ENCODE assay signal across 15 cellular contexts in the genomic region with DNA sequence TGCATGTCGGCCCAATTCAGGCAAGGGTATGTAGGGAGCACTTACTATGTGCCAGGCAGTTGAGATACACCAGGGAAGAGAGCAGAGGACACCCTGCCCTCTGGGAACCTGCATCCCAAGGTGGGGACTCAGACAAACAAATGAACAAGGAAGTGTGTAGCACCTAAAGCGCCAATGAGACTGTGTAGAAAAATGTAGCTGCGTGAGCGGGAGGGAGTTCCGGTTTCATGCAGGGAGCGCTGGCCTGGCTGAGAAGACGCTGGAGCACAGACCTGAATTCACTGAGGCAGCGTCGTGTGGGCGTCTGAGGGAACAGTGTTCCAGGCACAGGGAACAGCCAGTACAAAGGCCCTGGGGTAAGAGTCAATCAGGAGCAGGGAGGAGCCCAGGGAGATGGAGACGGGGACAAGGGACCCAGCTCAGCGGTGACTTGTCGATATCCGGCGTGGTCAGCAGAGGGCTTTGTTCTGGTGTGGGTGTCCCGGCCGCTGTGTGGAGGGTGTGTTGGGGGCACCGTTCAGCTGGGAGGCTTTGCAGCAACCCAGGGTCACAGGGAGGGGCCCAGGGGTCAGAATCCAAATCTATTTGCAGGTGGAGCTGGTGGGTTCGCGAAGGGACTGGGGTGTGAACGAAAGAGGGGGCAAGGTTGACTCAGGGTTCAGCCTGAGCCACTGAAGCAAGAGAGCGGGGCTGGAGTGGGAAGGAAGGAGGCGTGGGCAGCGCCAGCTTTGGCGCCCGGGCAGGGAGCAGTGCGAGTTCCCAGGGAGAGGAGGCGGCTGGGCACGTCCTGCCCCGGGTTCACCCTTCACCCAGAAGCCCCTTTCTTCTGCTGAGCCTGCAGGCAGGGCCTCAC. TPM values are rescaled to one million over a fixed set of nuclear protein-coding genes. Genes with fewer than 3 reads are reported as not detected.
A peak's percentile ranks its signal among the peaks of the same experiment; 100 is the strongest.
DNase-seq lines count a peak whose midpoint lies in the region; ATAC-seq and TF ChIP-seq lines count a peak whose summit lies in the region.
"Had no signal": no experiment of that assay in that cellular context is flagged by ENCODE, and none has a peak within 500 bp of the region (broad histone marks: within the 10 kb centered on the region; RNA-seq: fewer than 3 reads in every experiment).

No MANE protein-coding gene starts in this region.

- H3K36me3 ChIP-seq in osteoblast (ENCODE audit: insufficient read depth, low read length): no peaks in the 10 kb centered on the region
- no peaks in the 10 kb centered on the region for H3K36me3 ChIP-seq in Caco-2 (ENCODE audit: control insufficient read depth, insufficient read depth, low read length)
- H3K36me3 ChIP-seq: HAP-1 had no signal

- H3K9me3 Mint-ChIP-seq in natural killer cell treated with Interleukin-12 subunit alpha and Interleukin-12 subunit beta and Interleukin-15 and Interleukin-18, amount 100 ng/mL, for 72 hours: no peaks in the 10 kb centered on the region
- H3K9me3 Mint-ChIP-seq in natural killer cell (no peaks in the 10 kb centered on the region), WTC11 (no peaks in the 10 kb centered on the region), Caco-2 (ENCODE audit: unreplicated experiment) (no peaks in the 10 kb centered on the region)
- H3K9me3 Mint-ChIP-seq in activated CD4-positive, alpha-beta T cell treated with anti-CD3 and anti-CD28 coated beads, Interleukin-2, amount 10 ng/mL, durations not matched to agents 7 days and 5 days: no peaks in the 10 kb centered on the region
- H3K9me3 Mint-ChIP-seq: CD8-positive, alpha-beta T cell; HFFc6 had no signal

- TF ChIP-seq CTCF in natural killer cell (IDR thresholded peaks at IDR 0.05) (no peak), WTC11 (IDR thresholded peaks at IDR 0.05) (no peak), osteoblast (IDR thresholded peaks at IDR 0.05; ENCODE audit: extremely low read depth, low read depth, low read length) (no peak), Caco-2 (IDR thresholded peaks at IDR 0.05; ENCODE audit: insufficient read depth in 1 of 2, low read depth in 1 of 2, low read length in 1 of 2, severe bottlenecking in 1 of 2, unreplicated experiment in 1 of 2) (no peak)

- H3K9me3 ChIP-seq in osteoblast (ENCODE audit: low read depth, low read length) (no peaks in the 10 kb centered on the region), Caco-2 (no peaks in the 10 kb centered on the region)
- H3K9me3 ChIP-seq: HAP-1 had no signal

- intact Hi-C loops in natural killer cell (cut with micrococcal nuclease) (no loop called here), Caco-2 (cut with micrococcal nuclease; ENCODE audit: unreplicated experiment) (no loop called here)

- no peak overlapping the region for H3K27ac Mint-ChIP-seq in natural killer cell treated with Interleukin-12 subunit alpha and Interleukin-12 subunit beta and Interleukin-15 and Interleukin-18, amount 100 ng/mL, for 72 hours
- H3K27ac Mint-ChIP-seq in natural killer cell: peak overlapping the region in 1 of 2 donors; percentile 56
- H3K27ac Mint-ChIP-seq in WTC11: peak overlapping the region; percentile 52; the same call in 1 of the 2 replicates
- H3K27ac Mint-ChIP-seq in Caco-2 (ENCODE audit: unreplicated experiment): no peak overlapping the region
- no peak overlapping the region for H3K27ac Mint-ChIP-seq in activated CD4-positive, alpha-beta T cell treated with anti-CD3 and anti-CD28 coated beads, Interleukin-2, amount 10 ng/mL, durations not matched to agents 7 days and 5 days
- H3K27ac Mint-ChIP-seq: CD8-positive, alpha-beta T cell; HFFc6 had no signal

- no peaks in the 10 kb centered on the region for H3K4me1 Mint-ChIP-seq in natural killer cell treated with Interleukin-12 subunit alpha and Interleukin-12 subunit beta and Interleukin-15 and Interleukin-18, amount 100 ng/mL, for 72 hours (ENCODE audit: low read depth in 2 of 2)
- H3K4me1 Mint-ChIP-seq in natural killer cell: peaks cover 0 to 10% of the 10 kb centered on the region in 2 donors
- H3K4me1 Mint-ChIP-seq in WTC11: peaks cover under 1% of the 10 kb centered on the region; the same call in 1 of the 2 replicates
- peaks cover 8% of the 10 kb centered on the region for H3K4me1 Mint-ChIP-seq in Caco-2 (ENCODE audit: low read depth, unreplicated experiment)
- H3K4me1 Mint-ChIP-seq in activated CD4-positive, alpha-beta T cell treated with anti-CD3 and anti-CD28 coated beads, Interleukin-2, amount 10 ng/mL, durations not matched to agents 7 days and 5 days: peaks cover 9% of the 10 kb centered on the region

- H2AFZ ChIP-seq in osteoblast (ENCODE audit: low read length): no peak overlapping the region

- H3K79me2 ChIP-seq in osteoblast (ENCODE audit: insufficient read depth, low read length): no peaks in the 10 kb centered on the region

- POLR2A ChIA-PET in WTC11 (lab: Charles Lee): no interaction called here
- POLR2A ChIA-PET in Caco-2 (lab: Charles Lee): no interaction called here
- POLR2A ChIA-PET in activated CD4-positive, alpha-beta T cell treated with anti-CD3 and anti-CD28 coated beads, Interleukin-2, amount 10 ng/mL, durations not matched to agents 7 days and 5 days (lab: Charles Lee): no interaction called here

- DNase-seq in DMS53 (lab: John Stamatoyannopoulos, UW) (peak; percentile 43), DMS53 treated with DMSO at 0.1 percent for 48 hours (lab: John Stamatoyannopoulos, UW; ENCODE audit: unreplicated experiment) (no peak), natural killer cell (no peak), WTC11 (ENCODE audit: low spot score) (no peak), osteoblast (ENCODE audit: insufficient read length, low spot score, missing footprints) (peak; percentile 82), Caco-2 (no peak)
- peak; percentile 58 for DNase-seq in natural killer cell treated with Interleukin-12 subunit alpha and Interleukin-12 subunit beta and Interleukin-15 and Interleukin-18, amount 100 ng/mL, for 72 hours (ENCODE audit: low spot score)
- DNase-seq in activated CD4-positive, alpha-beta T cell treated with anti-CD3 and anti-CD28 coated beads, Interleukin-2, amount 10 ng/mL, durations not matched to agents 7 days and 5 days: no peak
- DNase-seq: CD8-positive, alpha-beta T cell; DND-41; GF-D8; HFFc6 had no signal

- H3K4me2 ChIP-seq in osteoblast (ENCODE audit: insufficient read depth, low read length): no peak overlapping the region

- H3K4me1 ChIP-seq in osteoblast (ENCODE audit: insufficient read depth, low read length) (peaks cover 15% of the 10 kb centered on the region), Caco-2 (peaks cover 2% of the 10 kb centered on the region)
- H3K4me1 ChIP-seq: HAP-1 had no signal

- no TSS peak for BruUV-seq in Caco-2 (replicated peaks; lab: Mats Ljungman, UMichigan)

- no peaks in the 10 kb centered on the region for H4K20me1 ChIP-seq in osteoblast (ENCODE audit: insufficient read depth, low read length)

- peak in 1 of 2 donors; percentile 5 for ATAC-seq in natural killer cell treated with Interleukin-12 subunit alpha and Interleukin-12 subunit beta and Interleukin-15 and Interleukin-18, amount 100 ng/mL, for 72 hours
- ATAC-seq in natural killer cell (no peak), WTC11 (no peak)
- ATAC-seq: CD8-positive, alpha-beta T cell had no signal

- H3K4me3 ChIP-seq in osteoblast (ENCODE audit: insufficient read depth, low read length) (no peak overlapping the region), Caco-2 (ENCODE audit: low read depth, low read length) (no peak overlapping the region)
- H3K4me3 ChIP-seq: HAP-1 had no signal

- no peak overlapping the region for H3K4me3 Mint-ChIP-seq in natural killer cell treated with Interleukin-12 subunit alpha and Interleukin-12 subunit beta and Interleukin-15 and Interleukin-18, amount 100 ng/mL, for 72 hours
- H3K4me3 Mint-ChIP-seq in natural killer cell (no peak overlapping the region), WTC11 (no peak overlapping the region), Caco-2 (ENCODE audit: unreplicated experiment) (no peak overlapping the region)
- no peak overlapping the region for H3K4me3 Mint-ChIP-seq in activated CD4-positive, alpha-beta T cell treated with anti-CD3 and anti-CD28 coated beads, Interleukin-2, amount 10 ng/mL, durations not matched to agents 7 days and 5 days
- H3K4me3 Mint-ChIP-seq: CD14-positive monocyte; CD8-positive, alpha-beta T cell; HFFc6 had no signal

- CTCF ChIA-PET in WTC11 (lab: Charles Lee) (interaction anchor here (1.4 to 2.7 kb wide), 2 partner anchors 9 to 21 kb away, joined by 8 to 13 read pairs; no protein-coding TSS in a partner anchor), Caco-2 (lab: Charles Lee) (interaction anchor here (0.6 kb wide), 1 partner anchor 155 kb away, joined by 3 read pairs; no protein-coding TSS in a partner anchor)
- CTCF ChIA-PET in activated CD4-positive, alpha-beta T cell treated with anti-CD3 and anti-CD28 coated beads, Interleukin-2, amount 10 ng/mL, durations not matched to agents 7 days and 5 days (lab: Charles Lee): interaction anchor here (0.8 to 1.4 kb wide), 2 partner anchors 10 to 18 kb away, joined by 3 read pairs; partner anchors contain the start of gene OSGIN1

- H3K27me3 ChIP-seq in osteoblast (ENCODE audit: insufficient read depth, low read length) (no peaks in the 10 kb centered on the region), Caco-2 (replicated peaks; ENCODE audit: control insufficient read depth, insufficient read depth, low read length) (no peaks in the 10 kb centered on the region)

- no peak overlapping the region for H3K27ac ChIP-seq in osteoblast (ENCODE audit: low read depth, low read length)
- H3K27ac ChIP-seq: 22Rv1 had no signal

- no peaks in the 10 kb centered on the region for H3K36me3 Mint-ChIP-seq in natural killer cell treated with Interleukin-12 subunit alpha and Interleukin-12 subunit beta and Interleukin-15 and Interleukin-18, amount 100 ng/mL, for 72 hours
- H3K36me3 Mint-ChIP-seq in natural killer cell (no peaks in the 10 kb centered on the region), WTC11 (no peaks in the 10 kb centered on the region), Caco-2 (ENCODE audit: insufficient read depth, unreplicated experiment) (peaks cover 24% of the 10 kb centered on the region)
- H3K36me3 Mint-ChIP-seq in activated CD4-positive, alpha-beta T cell treated with anti-CD3 and anti-CD28 coated beads, Interleukin-2, amount 10 ng/mL, durations not matched to agents 7 days and 5 days (ENCODE audit: low read depth): no peaks in the 10 kb centered on the region
- H3K36me3 Mint-ChIP-seq: CD8-positive, alpha-beta T cell had no signal

- peaks cover 0 to 2% of the 10 kb centered on the region in 2 donors for H3K27me3 Mint-ChIP-seq in natural killer cell treated with Interleukin-12 subunit alpha and Interleukin-12 subunit beta and Interleukin-15 and Interleukin-18, amount 100 ng/mL, for 72 hours
- H3K27me3 Mint-ChIP-seq in natural killer cell (ENCODE audit: low read depth in 2 of 2): no peaks in the 10 kb centered on the region
- no peaks in the 10 kb centered on the region; the same call in 1 of the 2 replicates for H3K27me3 Mint-ChIP-seq in WTC11 (ENCODE audit: low read depth)
- no peaks in the 10 kb centered on the region for H3K27me3 Mint-ChIP-seq in Caco-2 (ENCODE audit: insufficient read depth, unreplicated experiment)
- H3K27me3 Mint-ChIP-seq in activated CD4-positive, alpha-beta T cell treated with anti-CD3 and anti-CD28 coated beads, Interleukin-2, amount 10 ng/mL, durations not matched to agents 7 days and 5 days: no peaks in the 10 kb centered on the region

RNA-seq across cellular contexts. Expression of gene OSGIN1, which starts 17.8 kb away (rescaled TPM):
- under 1 TPM in 1 of 2 donors, not detected in 1; 0.38 TPM for total RNA-seq in natural killer cell treated with Interleukin-12 subunit alpha and Interleukin-12 subunit beta and Interleukin-15 and Interleukin-18, amount 100 ng/mL, for 72 hours
- total RNA-seq in natural killer cell (1 to 10 TPM; 3.9 to 4.1 (median 4.0) TPM), WTC11 (2021) (0.73 to 1.7 TPM (median 1.1 TPM) in 3 replicates), osteoblast (3.6 and 5.0 TPM in 2 replicates), Caco-2 (2022) (18.6 and 21.8 TPM in 2 replicates)
- total RNA-seq in activated CD4-positive, alpha-beta T cell treated with anti-CD3 and anti-CD28 coated beads, Interleukin-2, amount 10 ng/mL, durations not matched to agents 7 days and 5 days: under 1 TPM; 0.48 to 0.77 TPM

RNA-seq across cellular contexts. Expression of gene NECAB2, which starts 32.8 kb away (rescaled TPM):
- not detected for total RNA-seq in natural killer cell treated with Interleukin-12 subunit alpha and Interleukin-12 subunit beta and Interleukin-15 and Interleukin-18, amount 100 ng/mL, for 72 hours
- total RNA-seq in natural killer cell (under 1 TPM in 1 of 3 donors, not detected in 2; 0.75 TPM), WTC11 (2021) (2.9 to 4.9 TPM (median 4.4 TPM) in 3 replicates), osteoblast (0.29 and 0.72 TPM in 2 replicates), Caco-2 (2022) (0.68 and 0.79 TPM in 2 replicates)
- not detected for total RNA-seq in activated CD4-positive, alpha-beta T cell treated with anti-CD3 and anti-CD28 coated beads, Interleukin-2, amount 10 ng/mL, durations not matched to agents 7 days and 5 days
- total RNA-seq: CD8-positive, alpha-beta T cell had no signal

RNA-seq across cellular contexts. Expression of gene MLYCD, which starts 36.3 kb away (rescaled TPM):
- 1 to 10 TPM; 6.1 to 7.1 TPM for total RNA-seq in natural killer cell treated with Interleukin-12 subunit alpha and Interleukin-12 subunit beta and Interleukin-15 and Interleukin-18, amount 100 ng/mL, for 72 hours
- total RNA-seq in natural killer cell (10 to 100 TPM in 2 of 3 donors, 1 to 10 TPM in 1; 8.5 to 13.2 (median 11.9) TPM), WTC11 (2021) (5.9 to 6.3 TPM (median 6.1 TPM) in 3 replicates), osteoblast (5.1 and 5.6 TPM in 2 replicates), Caco-2 (2022) (8.7 and 9.0 TPM in 2 replicates)
- 1 to 10 TPM; 5.3 TPM for total RNA-seq in activated CD4-positive, alpha-beta T cell treated with anti-CD3 and anti-CD28 coated beads, Interleukin-2, amount 10 ng/mL, durations not matched to agents 7 days and 5 days

Comparison
In these comparisons a context has a peak if more than half of its experiments do, and no peak if none do; other contexts are left out.
1. DNase-seq: peak in DMS53 (single experiment), natural killer cell treated with Interleukin-12 subunit alpha and Interleukin-12 subunit beta and Interleukin-15 and Interleukin-18, amount 100 ng/mL, for 72 hours (single experiment) and osteoblast (single experiment); none in DMS53 treated with DMSO at 0.1 percent for 48 hours (single experiment), natural killer cell (single experiment), WTC11 (single experiment), Caco-2 (0 of 2) and activated CD4-positive, alpha-beta T cell treated with anti-CD3 and anti-CD28 coated beads, Interleukin-2, amount 10 ng/mL, durations not matched to agents 7 days and 5 days (single experiment).